ENCODE assay signal across 25 cellular contexts in the genomic region with DNA sequence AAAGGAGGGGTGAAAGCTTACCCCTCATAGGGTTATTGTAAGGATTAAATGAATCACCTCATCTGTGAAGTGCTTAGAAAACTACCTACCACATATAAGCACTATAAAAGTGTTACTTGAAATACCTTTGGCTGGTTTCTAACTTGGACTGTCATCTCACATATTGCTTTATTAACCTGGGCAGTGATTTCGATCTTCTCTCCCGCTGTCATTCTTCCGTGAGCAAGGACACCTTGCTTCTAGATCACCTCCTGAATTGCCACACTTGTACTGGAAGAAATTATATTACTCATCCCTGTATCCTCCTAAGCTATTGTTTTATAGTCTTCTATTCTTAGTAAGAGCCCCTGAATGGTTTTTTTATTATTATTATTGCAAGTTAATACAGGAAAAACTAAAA. TPM values are rescaled to one million over a fixed set of nuclear protein-coding genes. Genes with fewer than 3 reads are reported as not detected.
A peak's percentile ranks its signal among the peaks of the same experiment; 100 is the strongest.
DNase-seq lines count a peak whose midpoint lies in the region; ATAC-seq, FAIRE-seq and TF ChIP-seq lines count a peak whose summit lies in the region.
"Had no signal": no experiment of that assay in that cellular context is flagged by ENCODE, and none has a peak within 500 bp of the region (broad histone marks: within the 10 kb centered on the region; RNA-seq: fewer than 3 reads in every experiment).

No MANE protein-coding gene starts in this region.

- no peak overlapping the region for H3K4me3 ChIP-seq in mammary epithelial cell (replicated peaks in 1 of 3; ENCODE audit: insufficient read depth in 1 of 3, low read depth in 2 of 3, low read length in 3 of 3)
- no peak overlapping the region for H3K4me3 ChIP-seq in left lung
- no peak overlapping the region for H3K4me3 ChIP-seq in small intestine (ENCODE audit: low read depth in 1 of 2, low read length in 2 of 2)
- H3K4me3 ChIP-seq: A549; BLaER1 treated with 17β-estradiol and CSF1 and Interleukin-3, amounts not matched to agents 10 nM and 100 nM; GM12878; HAP-1 had no signal

- H3K36me3 ChIP-seq in mammary epithelial cell (ENCODE audit: insufficient read depth, low read length) (no peaks in the 10 kb centered on the region), left lung (no peaks in the 10 kb centered on the region), small intestine (ENCODE audit: control insufficient read depth in 2 of 2, insufficient read depth in 2 of 2, low read length in 2 of 2) (no peaks in the 10 kb centered on the region)
- H3K36me3 ChIP-seq: BE2C; BLaER1 treated with 17β-estradiol and CSF1 and Interleukin-3, amounts not matched to agents 10 nM and 100 nM; HAP-1 had no signal

- H3K4me1 ChIP-seq in mammary epithelial cell (ENCODE audit: insufficient read depth, low read length) (peaks cover 26% of the 10 kb centered on the region), left lung (peaks cover 0 to 6% of the 10 kb centered on the region in 2 donors), small intestine (ENCODE audit: control insufficient read depth in 2 of 2, insufficient read depth in 1 of 2, low read depth in 1 of 2, low read length in 1 of 2) (peaks cover 0 to 3% of the 10 kb centered on the region in 2 donors)
- H3K4me1 ChIP-seq: A549; BLaER1 treated with 17β-estradiol and CSF1 and Interleukin-3, amounts not matched to agents 10 nM and 100 nM; HAP-1 had no signal

- no peak overlapping the region for H3K27ac ChIP-seq in mammary epithelial cell (ENCODE audit: insufficient read depth, low read depth, low read length)
- no peak overlapping the region for H3K27ac ChIP-seq in left lung
- peak overlapping the region in 1 of 2 donors; percentile 32 for H3K27ac ChIP-seq in small intestine (ENCODE audit: low read depth in 1 of 2, low read length in 1 of 2)
- H3K27ac ChIP-seq: A549; BLaER1 treated with 17β-estradiol and CSF1 and Interleukin-3, amounts not matched to agents 10 nM and 100 nM had no signal

- WGBS in mammary epithelial cell (ENCODE audit: low coverage, missing lambda C conversion rate) = 95% methylated on average over 3 of the region's 3 CpGs
- WGBS in small intestine, 3 donors = 31 to 70% (median 38%) methylated on average over 3 of the region's 3 CpGs

- CTCF ChIA-PET in mammary epithelial cell (lab: Charles Lee; ENCODE audit: low non-redundant PET) = no interaction called here

- DNase-seq in mammary epithelial cell = no peak
- DNase-seq in left lung = no peak
- peak; percentile 66 for DNase-seq in small intestine
- DNase-seq in NCI-H2227 treated with DMSO at 0.1 percent for 48 hours (lab: John Stamatoyannopoulos, UW) = no peak
- no peak for DNase-seq in NCI-H345 treated with DMSO at 0.1 percent for 48 hours (lab: John Stamatoyannopoulos, UW; ENCODE audit: unreplicated experiment)
- DNase-seq: 8988T; ACHN; AML-193; BE2C; CD4-positive, alpha-beta T cell; CD8-positive, alpha-beta memory T cell; DMS 273 treated with DMSO at 0.1 percent for 48 hours; DMS79; EL; GDM1; GOT3; HFFc6 had no signal

- TF ChIP-seq CTCF in mammary epithelial cell (conservative IDR thresholded peaks at IDR 0.05 in 1 of 2, IDR thresholded peaks at IDR 0.05 in 1 of 2; ENCODE audit: extremely low read depth in 1 of 2, insufficient read depth in 1 of 2, low read depth in 1 of 2, low read length in 2 of 2) = no peak
- TF ChIP-seq CTCF in left lung (IDR thresholded peaks at IDR 0.05) = no peak

- dilution Hi-C loops in mammary epithelial cell (cut with HindIII; ENCODE audit: low sequenced_read_pairs) = loop anchor here (5.0 kb wide), 2 partner anchors 33 to 73 kb away; a partner anchor contains a TSS

- H3K27me3 ChIP-seq in mammary epithelial cell (ENCODE audit: insufficient read depth, low read length) (no peaks in the 10 kb centered on the region), left lung (no peaks in the 10 kb centered on the region), small intestine (ENCODE audit: control insufficient read depth in 2 of 2, insufficient read depth in 2 of 2, low read length in 2 of 2) (no peaks in the 10 kb centered on the region)
- H3K27me3 ChIP-seq: BE2C; BLaER1 treated with 17β-estradiol and CSF1 and Interleukin-3, amounts not matched to agents 10 nM and 100 nM had no signal

- TSS peak; percentile 74 for BruUV-seq in mammary epithelial cell (replicated peaks; lab: Mats Ljungman, UMichigan)

- no peaks in the 10 kb centered on the region for H4K20me1 ChIP-seq in mammary epithelial cell (ENCODE audit: insufficient read depth, low read length)
- H4K20me1 ChIP-seq: BLaER1 treated with 17β-estradiol and CSF1 and Interleukin-3, amounts not matched to agents 10 nM and 100 nM had no signal

- FAIRE-seq in islet of Langerhans (lab: Jason Lieb, UNC) (peak; percentile 56), small intestine (lab: Jason Lieb, UNC) (no peak)
- FAIRE-seq: A549, D721Med, GM12878, H54 had no signal

- no peaks in the 10 kb centered on the region for H3K79me2 ChIP-seq in mammary epithelial cell (ENCODE audit: insufficient read depth, low read length)

- intact Hi-C loops in mammary epithelial cell (cut with micrococcal nuclease) = no loop called here
- intact Hi-C loops in left lung (cut with DNase I) = no loop called here

- no peak overlapping the region for H3K9ac ChIP-seq in mammary epithelial cell (ENCODE audit: insufficient read depth, low read length)
- H3K9ac ChIP-seq: BLaER1 treated with 17β-estradiol and CSF1 and Interleukin-3, amounts not matched to agents 10 nM and 100 nM had no signal

- no peaks in the 10 kb centered on the region for H3K9me3 ChIP-seq in mammary epithelial cell (replicated peaks; ENCODE audit: insufficient read depth, low read length)
- H3K9me3 ChIP-seq in left lung = no peaks in the 10 kb centered on the region
- no peaks in the 10 kb centered on the region for H3K9me3 ChIP-seq in small intestine (ENCODE audit: control insufficient read depth, low read depth)
- H3K9me3 ChIP-seq: BE2C, HAP-1 had no signal

- in situ Hi-C loops in mammary epithelial cell (cut with MboI; ENCODE audit: low sequenced_read_pairs in 2 of 2) = no loop called here

- peak; percentile 37 for ATAC-seq in left lung
- no peak for ATAC-seq in GM19463 (IDR thresholded peaks at IDR 0.05; ENCODE audit: unreplicated experiment)
- ATAC-seq: A549, GM12878 had no signal

- H2AFZ ChIP-seq in mammary epithelial cell (ENCODE audit: low read depth, low read length) = no peak overlapping the region

- H3K4me2 ChIP-seq in mammary epithelial cell (ENCODE audit: insufficient read depth, low read depth, low read length) = no peak overlapping the region
- H3K4me2 ChIP-seq: A549; BLaER1 treated with 17β-estradiol and CSF1 and Interleukin-3, amounts not matched to agents 10 nM and 100 nM had no signal

RNA-seq across cellular contexts. Expression of a gene that starts 34.0 kb away (rescaled TPM):
- total RNA-seq in mammary epithelial cell = 100 to 1,000 TPM in 1 of 2 donors, 10 to 100 TPM in 1; 56.2 to 113 TPM
- 36.9 TPM for polyA plus RNA-seq in mammary epithelial cell
- polyA minus RNA-seq in mammary epithelial cell = 14.3 TPM
- 10 to 100 TPM; 18.1 to 19.2 TPM for total RNA-seq in left lung
- polyA plus RNA-seq in small intestine = 10 to 100 TPM; 13.7 to 24.4 (median 16.5) TPM
